Comparison of ENCODE assay signal across 8 cellular contexts in genomic region chr12:57078519-57079404, GRCh38. TPM values are rescaled to one million over a fixed set of nuclear protein-coding genes. Genes with fewer than 3 reads are reported as not detected.
DNase-seq lines count a peak whose midpoint lies in the region; ATAC-seq and TF ChIP-seq lines count a peak whose summit lies in the region.

Gene NEMP1, minus strand, starts transcription at chr12:57078791. Its CDS starts 46 bp downstream, at chr12:57078745.

- H3K27ac ChIP-seq in parathyroid adenoma (peak within 1 kb of the TSS; percentile 90), transverse colon (peak within 1 kb of the TSS; percentile 84 to 92 (median 88))

- H3K27me3 ChIP-seq in parathyroid adenoma (ENCODE audit: control insufficient read depth, insufficient read depth, low read length) (no peaks in the 10 kb centered on the region), transverse colon (no peaks in the 10 kb centered on the region)

- TF ChIP-seq POLR2A in transverse colon (IDR thresholded peaks at IDR 0.05), result peak; percentile 37

- intact Hi-C loops in Right ventricle myocardium superior (cut with DNase I), result no loop called here
- intact Hi-C loops in transverse colon (cut with DNase I; ENCODE audit: low total_unique reads), result no loop called here

- peak; percentile 98 for ATAC-seq in HG02763 (IDR thresholded peaks at IDR 0.05; ENCODE audit: unreplicated experiment)
- ATAC-seq in activated naive CD8-positive, alpha-beta T cell treated with anti-CD3 and anti-CD28 coated beads, Interleukin-2, amount 50 U/mL, for 24 hours, result peak; percentile 97
- ATAC-seq in Right ventricle myocardium superior (ENCODE audit: poor library complexity), result peak; percentile 99

- peak within 1 kb of the TSS; percentile 96 for H3K4me2 ChIP-seq in parathyroid adenoma (ENCODE audit: low read length)

- H3K27me3 Mint-ChIP-seq in activated naive CD8-positive, alpha-beta T cell treated with anti-CD3 and anti-CD28 coated beads, Interleukin-2, amount 50 U/mL, for 24 hours, result no peaks in the 10 kb centered on the region

- H3K79me2 ChIP-seq in parathyroid adenoma, result no peaks in the 10 kb centered on the region

- DNase-seq in GM12865 (ENCODE audit: low read depth) (peak; percentile 100), NCI-H1417 treated with DMSO at 0.1 percent for 48 hours (lab: John Stamatoyannopoulos, UW) (peak; percentile 99), SW480 (ENCODE audit: low spot score) (peak; percentile 100), Right ventricle myocardium superior (peak; percentile 95), transverse colon (peak; percentile 97)
- DNase-seq in activated naive CD8-positive, alpha-beta T cell treated with anti-CD3 and anti-CD28 coated beads, Interleukin-2, amount 50 U/mL, for 24 hours, result peak; percentile 91

- H3K4me3 Mint-ChIP-seq in activated naive CD8-positive, alpha-beta T cell treated with anti-CD3 and anti-CD28 coated beads, Interleukin-2, amount 50 U/mL, for 24 hours, result peak within 1 kb of the TSS; percentile 97

- TF ChIP-seq CTCF in GM12865 (IDR thresholded peaks at IDR 0.05; ENCODE audit: insufficient read depth, low read depth, low read length, missing control alignments) (no peak), parathyroid adenoma (IDR thresholded peaks at IDR 0.05) (no peak), transverse colon (IDR thresholded peaks at IDR 0.05) (no peak)

- H3K4me1 Mint-ChIP-seq in activated naive CD8-positive, alpha-beta T cell treated with anti-CD3 and anti-CD28 coated beads, Interleukin-2, amount 50 U/mL, for 24 hours, result peaks cover 44% of the 10 kb centered on the region

- no peaks in the 10 kb centered on the region for H3K9me3 Mint-ChIP-seq in activated naive CD8-positive, alpha-beta T cell treated with anti-CD3 and anti-CD28 coated beads, Interleukin-2, amount 50 U/mL, for 24 hours

- peak within 1 kb of the TSS; percentile 84 for H2AFZ ChIP-seq in parathyroid adenoma

- peak within 1 kb of the TSS; percentile 80 for H3K4me3 ChIP-seq in GM12865 (ENCODE audit: low read depth, low read length)
- peak within 1 kb of the TSS; percentile 73 for H3K4me3 ChIP-seq in parathyroid adenoma (ENCODE audit: low read depth, low read length)
- peak within 1 kb of the TSS; percentile 49 to 74 (median 64) for H3K4me3 ChIP-seq in transverse colon

- peaks cover 18% of the 10 kb centered on the region for H3K36me3 Mint-ChIP-seq in activated naive CD8-positive, alpha-beta T cell treated with anti-CD3 and anti-CD28 coated beads, Interleukin-2, amount 50 U/mL, for 24 hours (ENCODE audit: low read depth)

- H3K27ac Mint-ChIP-seq in activated naive CD8-positive, alpha-beta T cell treated with anti-CD3 and anti-CD28 coated beads, Interleukin-2, amount 50 U/mL, for 24 hours, result peak within 1 kb of the TSS; percentile 95

- no peaks in the 10 kb centered on the region for H3K9me3 ChIP-seq in parathyroid adenoma (ENCODE audit: control insufficient read depth, low read length)
- no peaks in the 10 kb centered on the region for H3K9me3 ChIP-seq in transverse colon

- in situ Hi-C loops in transverse colon (cut with MboI; ENCODE audit: low pct_ligation_motif_present in 1 of 4, low pct_unique_long_range_greater_than_20kb in 1 of 4, low sequenced_read_pairs in 3 of 4), result no loop called here

- no peak for TF ChIP-seq EP300 in transverse colon (IDR thresholded peaks at IDR 0.05; ENCODE audit: low read depth)

- no peaks in the 10 kb centered on the region for H3K36me3 ChIP-seq in parathyroid adenoma (ENCODE audit: control insufficient read depth, insufficient read depth, low read length)
- H3K36me3 ChIP-seq in transverse colon, result no peaks in the 10 kb centered on the region

- peak within 1 kb of the TSS; percentile 4 for H3K9ac ChIP-seq in parathyroid adenoma

- peaks cover 5% of the 10 kb centered on the region for H3K4me1 ChIP-seq in parathyroid adenoma
- peaks cover 6 to 20% (median 17%) of the 10 kb centered on the region in 4 donors for H3K4me1 ChIP-seq in transverse colon

- WGBS in transverse colon (ENCODE audit: low coverage in 1 of 2), 2 donors, result 0 to 1% methylated on average over 7 to 35 of the region's 39 CpGs

RNA-seq across cellular contexts. Expression of gene NEMP1, which starts in this region (rescaled TPM):
- 3.0 TPM for total RNA-seq in Right ventricle myocardium superior
- 10 to 100 TPM in 1 of 4 donors, 1 to 10 TPM in 3; 4.0 to 66.7 (median 5.2) TPM for total RNA-seq in transverse colon

Comparison
In these comparisons a context has a peak if more than half of its experiments do, and no peak if none do; other contexts are left out.
1. Peak in every context shown above with its lines: DNase-seq, ATAC-seq, H3K4me3 ChIP-seq and H3K27ac ChIP-seq.